Comparison of ENCODE assay signal across 8 cellular contexts in genomic region chr12:21527451-21528180, GRCh38. TPM values are rescaled to one million over a fixed set of nuclear protein-coding genes. Genes with fewer than 3 reads are reported as not detected.
DNase-seq lines count a peak whose midpoint lies in the region; ATAC-seq and TF ChIP-seq lines count a peak whose summit lies in the region.

No MANE protein-coding gene starts in this region.

- H3K9me3 ChIP-seq in esophagus (ENCODE audit: control insufficient read depth in 2 of 2, insufficient read depth in 1 of 2, low read depth in 1 of 2, low read length in 1 of 2), result no peaks in the 10 kb centered on the region

- H3K27me3 ChIP-seq in esophagus (ENCODE audit: control insufficient read depth in 1 of 2, insufficient read depth in 2 of 2, low read length in 2 of 2), result peaks cover 2% of the 10 kb centered on the region in 2 donors

- H3K4me3 ChIP-seq in AG09309 (ENCODE audit: control insufficient read depth, low read depth, low read length) (peak overlapping the region; percentile 66), esophagus (ENCODE audit: low read depth in 1 of 2, low read length in 2 of 2) (peak overlapping the region; percentile 42 to 49)

- H3K27ac ChIP-seq in esophagus (ENCODE audit: low read depth in 2 of 2, low read length in 1 of 2), result no peak overlapping the region

- DNase-seq in AG09309 (ENCODE audit: low read depth) (no peak), NCI-H526 (lab: John Stamatoyannopoulos, UW) (peak; percentile 73 to 96), activated T-cell treated with anti-CD3 and anti-CD28 coated beads for 48 hours (ENCODE audit: low read depth) (peak; percentile 63), mucosa of gallbladder (ENCODE audit: low spot score) (peak; percentile 39)
- peak; percentile 46 to 47 for DNase-seq in stimulated activated CD8-positive, alpha-beta memory T cell treated with anti-CD3 and anti-CD28 coated beads, Interleukin-7, amount 100 ng/mL, for 48 hours (ENCODE audit: extremely low read depth in 1 of 2, low read depth in 1 of 2)

- 1% methylated on average over 56 to 57 of the region's 57 CpGs for WGBS in esophagus, 2 donors

- TF ChIP-seq CTCF in AG09309 (IDR thresholded peaks at IDR 0.05; ENCODE audit: control insufficient read depth, insufficient read depth, low read depth, low read length, missing control alignments), result no peak

- peaks cover 0 to 2% of the 10 kb centered on the region in 2 donors for H3K4me1 ChIP-seq in esophagus (ENCODE audit: control insufficient read depth in 2 of 2, insufficient read depth in 2 of 2, low read length in 1 of 2)

- H3K36me3 ChIP-seq in esophagus (ENCODE audit: control insufficient read depth in 2 of 2, insufficient read depth in 2 of 2, low read length in 1 of 2), result no peaks in the 10 kb centered on the region

- ATAC-seq in GM19043 (IDR thresholded peaks at IDR 0.05; ENCODE audit: low read depth, unreplicated experiment), result peak; percentile 90
- ATAC-seq in HG03196 (IDR thresholded peaks at IDR 0.05; ENCODE audit: unreplicated experiment), result peak; percentile 98

RNA-seq across cellular contexts. Expression of gene SPX, which starts 1.5 kb away (rescaled TPM):
- under 1 TPM in 1 of 2 donors, not detected in 1; 0.02 TPM for polyA plus RNA-seq in esophagus
- 0.29 TPM for total RNA-seq in mucosa of gallbladder

RNA-seq across cellular contexts. Expression of gene GOLT1B, which starts 26.0 kb away (rescaled TPM):
- 10 to 100 TPM; 11.3 to 12.1 TPM for polyA plus RNA-seq in esophagus
- total RNA-seq in mucosa of gallbladder, result 32.1 TPM

RNA-seq across cellular contexts. Expression of gene RECQL, which starts 26.2 kb away (rescaled TPM):
- polyA plus RNA-seq in esophagus, result 1 to 10 TPM; 7.0 to 9.7 TPM
- 27.1 TPM for total RNA-seq in mucosa of gallbladder
